ENCODE assay signal across 1 cellular context in the genomic region with DNA sequence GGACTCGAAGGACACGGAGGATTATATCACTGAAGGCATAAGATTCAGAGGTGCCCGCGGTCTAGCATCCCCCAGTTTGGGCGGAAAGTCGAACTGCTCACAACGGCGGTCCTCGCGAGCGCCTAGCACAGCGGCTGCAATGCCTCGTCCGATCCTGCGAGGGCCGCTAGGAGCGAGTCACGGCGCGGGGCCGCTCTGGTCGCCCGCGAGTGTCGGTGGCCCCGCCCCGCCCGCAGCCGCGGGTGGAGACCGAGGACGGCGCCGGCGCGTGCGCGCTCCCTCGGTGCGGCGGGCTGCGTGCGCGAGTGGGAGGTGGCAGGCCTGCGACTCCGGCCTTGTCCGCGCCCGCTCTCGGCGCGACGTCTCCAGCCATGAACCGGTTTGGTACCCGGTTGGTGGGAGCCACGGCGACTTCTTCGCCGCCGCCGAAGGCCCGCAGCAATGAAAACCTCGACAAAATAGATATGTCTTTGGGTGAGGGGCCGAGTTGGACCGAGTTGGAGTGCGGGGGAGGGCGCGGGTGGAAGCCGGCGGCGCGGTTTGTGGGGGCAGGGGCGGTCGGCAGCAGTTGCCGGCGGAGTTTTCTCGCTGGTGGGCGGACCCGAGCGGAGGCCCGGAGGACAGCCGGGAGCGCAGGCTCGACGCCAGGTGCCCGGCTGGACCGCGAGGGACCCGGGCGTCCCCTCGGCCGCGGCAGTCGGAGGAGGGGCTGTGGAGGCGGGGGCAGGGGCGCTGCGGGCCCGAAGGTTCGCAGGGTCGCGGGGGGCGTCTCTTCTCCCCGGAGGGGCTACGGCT.
A peak's percentile ranks its signal among the peaks of the same experiment; 100 is the strongest.
TF ChIP-seq lines count a peak whose summit lies in the region.

A gene with protein sequence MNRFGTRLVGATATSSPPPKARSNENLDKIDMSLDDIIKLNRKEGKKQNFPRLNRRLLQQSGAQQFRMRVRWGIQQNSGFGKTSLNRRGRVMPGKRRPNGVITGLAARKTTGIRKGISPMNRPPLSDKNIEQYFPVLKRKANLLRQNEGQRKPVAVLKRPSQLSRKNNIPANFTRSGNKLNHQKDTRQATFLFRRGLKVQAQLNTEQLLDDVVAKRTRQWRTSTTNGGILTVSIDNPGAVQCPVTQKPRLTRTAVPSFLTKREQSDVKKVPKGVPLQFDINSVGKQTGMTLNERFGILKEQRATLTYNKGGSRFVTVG (plus strand): TSS at position 283 of the 795 bp plus-strand sequence. CDS start 89 bp downstream, at position 372.

TF ChIP-seq in K562, 482 proteins besides CTCF, POLR2A, EP300 and RAD21 (continued from another document and continues in another):
- TF ChIP-seq, protein P1, sequence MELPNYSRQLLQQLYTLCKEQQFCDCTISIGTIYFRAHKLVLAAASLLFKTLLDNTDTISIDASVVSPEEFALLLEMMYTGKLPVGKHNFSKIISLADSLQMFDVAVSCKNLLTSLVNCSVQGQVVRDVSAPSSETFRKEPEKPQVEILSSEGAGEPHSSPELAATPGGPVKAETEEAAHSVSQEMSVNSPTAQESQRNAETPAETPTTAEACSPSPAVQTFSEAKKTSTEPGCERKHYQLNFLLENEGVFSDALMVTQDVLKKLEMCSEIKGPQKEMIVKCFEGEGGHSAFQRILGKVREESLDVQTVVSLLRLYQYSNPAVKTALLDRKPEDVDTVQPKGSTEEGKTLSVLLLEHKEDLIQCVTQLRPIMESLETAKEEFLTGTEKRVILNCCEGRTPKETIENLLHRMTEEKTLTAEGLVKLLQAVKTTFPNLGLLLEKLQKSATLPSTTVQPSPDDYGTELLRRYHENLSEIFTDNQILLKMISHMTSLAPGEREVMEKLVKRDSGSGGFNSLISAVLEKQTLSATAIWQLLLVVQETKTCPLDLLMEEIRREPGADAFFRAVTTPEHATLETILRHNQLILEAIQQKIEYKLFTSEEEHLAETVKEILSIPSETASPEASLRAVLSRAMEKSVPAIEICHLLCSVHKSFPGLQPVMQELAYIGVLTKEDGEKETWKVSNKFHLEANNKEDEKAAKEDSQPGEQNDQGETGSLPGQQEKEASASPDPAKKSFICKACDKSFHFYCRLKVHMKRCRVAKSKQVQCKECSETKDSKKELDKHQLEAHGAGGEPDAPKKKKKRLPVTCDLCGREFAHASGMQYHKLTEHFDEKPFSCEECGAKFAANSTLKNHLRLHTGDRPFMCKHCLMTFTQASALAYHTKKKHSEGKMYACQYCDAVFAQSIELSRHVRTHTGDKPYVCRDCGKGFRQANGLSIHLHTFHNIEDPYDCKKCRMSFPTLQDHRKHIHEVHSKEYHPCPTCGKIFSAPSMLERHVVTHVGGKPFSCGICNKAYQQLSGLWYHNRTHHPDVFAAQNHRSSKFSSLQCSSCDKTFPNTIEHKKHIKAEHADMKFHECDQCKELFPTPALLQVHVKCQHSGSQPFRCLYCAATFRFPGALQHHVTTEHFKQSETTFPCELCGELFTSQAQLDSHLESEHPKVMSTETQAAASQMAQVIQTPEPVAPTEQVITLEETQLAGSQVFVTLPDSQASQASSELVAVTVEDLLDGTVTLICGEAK (IDR thresholded peaks at IDR 0.05) = no peak
- TF ChIP-seq, protein P1 (CRISPR knock-in tag; IDR thresholded peaks at IDR 0.05) = no peak
- no peak for TF ChIP-seq NFE2L1 (tag; IDR thresholded peaks at IDR 0.05; ENCODE audit: borderline replicate concordance, low read depth)
- TF ChIP-seq BRD9 (IDR thresholded peaks at IDR 0.05; ENCODE audit: low read depth, partially characterized antibody) = peak; percentile 39
- TF ChIP-seq, protein P2, sequence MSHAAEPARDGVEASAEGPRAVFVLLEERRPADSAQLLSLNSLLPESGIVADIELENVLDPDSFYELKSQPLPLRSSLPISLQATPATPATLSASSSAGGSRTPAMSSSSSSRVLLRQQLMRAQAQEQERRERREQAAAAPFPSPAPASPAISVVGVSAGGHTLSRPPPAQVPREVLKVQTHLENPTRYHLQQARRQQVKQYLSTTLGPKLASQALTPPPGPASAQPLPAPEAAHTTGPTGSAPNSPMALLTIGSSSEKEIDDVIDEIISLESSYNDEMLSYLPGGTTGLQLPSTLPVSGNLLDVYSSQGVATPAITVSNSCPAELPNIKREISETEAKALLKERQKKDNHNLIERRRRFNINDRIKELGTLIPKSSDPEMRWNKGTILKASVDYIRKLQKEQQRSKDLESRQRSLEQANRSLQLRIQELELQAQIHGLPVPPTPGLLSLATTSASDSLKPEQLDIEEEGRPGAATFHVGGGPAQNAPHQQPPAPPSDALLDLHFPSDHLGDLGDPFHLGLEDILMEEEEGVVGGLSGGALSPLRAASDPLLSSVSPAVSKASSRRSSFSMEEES (CRISPR knock-in tag; IDR thresholded peaks at IDR 0.05) = no peak
- TF ChIP-seq SMAD3 (CRISPR knock-in tag; conservative IDR thresholded peaks at IDR 0.05) = no peak
- no peak for TF ChIP-seq NR4A1 (CRISPR knock-in tag; IDR thresholded peaks at IDR 0.05)
- TF ChIP-seq NR4A1 (tag; IDR thresholded peaks at IDR 0.05) = no peak
- TF ChIP-seq, protein P3, sequence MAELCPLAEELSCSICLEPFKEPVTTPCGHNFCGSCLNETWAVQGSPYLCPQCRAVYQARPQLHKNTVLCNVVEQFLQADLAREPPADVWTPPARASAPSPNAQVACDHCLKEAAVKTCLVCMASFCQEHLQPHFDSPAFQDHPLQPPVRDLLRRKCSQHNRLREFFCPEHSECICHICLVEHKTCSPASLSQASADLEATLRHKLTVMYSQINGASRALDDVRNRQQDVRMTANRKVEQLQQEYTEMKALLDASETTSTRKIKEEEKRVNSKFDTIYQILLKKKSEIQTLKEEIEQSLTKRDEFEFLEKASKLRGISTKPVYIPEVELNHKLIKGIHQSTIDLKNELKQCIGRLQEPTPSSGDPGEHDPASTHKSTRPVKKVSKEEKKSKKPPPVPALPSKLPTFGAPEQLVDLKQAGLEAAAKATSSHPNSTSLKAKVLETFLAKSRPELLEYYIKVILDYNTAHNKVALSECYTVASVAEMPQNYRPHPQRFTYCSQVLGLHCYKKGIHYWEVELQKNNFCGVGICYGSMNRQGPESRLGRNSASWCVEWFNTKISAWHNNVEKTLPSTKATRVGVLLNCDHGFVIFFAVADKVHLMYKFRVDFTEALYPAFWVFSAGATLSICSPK (IDR thresholded peaks at IDR 0.05; ENCODE audit: borderline replicate concordance) = no peak
- TF ChIP-seq ZNF764 (CRISPR knock-in tag; IDR thresholded peaks at IDR 0.05; ENCODE audit: low read depth) = no peak
- TF ChIP-seq, protein P4, sequence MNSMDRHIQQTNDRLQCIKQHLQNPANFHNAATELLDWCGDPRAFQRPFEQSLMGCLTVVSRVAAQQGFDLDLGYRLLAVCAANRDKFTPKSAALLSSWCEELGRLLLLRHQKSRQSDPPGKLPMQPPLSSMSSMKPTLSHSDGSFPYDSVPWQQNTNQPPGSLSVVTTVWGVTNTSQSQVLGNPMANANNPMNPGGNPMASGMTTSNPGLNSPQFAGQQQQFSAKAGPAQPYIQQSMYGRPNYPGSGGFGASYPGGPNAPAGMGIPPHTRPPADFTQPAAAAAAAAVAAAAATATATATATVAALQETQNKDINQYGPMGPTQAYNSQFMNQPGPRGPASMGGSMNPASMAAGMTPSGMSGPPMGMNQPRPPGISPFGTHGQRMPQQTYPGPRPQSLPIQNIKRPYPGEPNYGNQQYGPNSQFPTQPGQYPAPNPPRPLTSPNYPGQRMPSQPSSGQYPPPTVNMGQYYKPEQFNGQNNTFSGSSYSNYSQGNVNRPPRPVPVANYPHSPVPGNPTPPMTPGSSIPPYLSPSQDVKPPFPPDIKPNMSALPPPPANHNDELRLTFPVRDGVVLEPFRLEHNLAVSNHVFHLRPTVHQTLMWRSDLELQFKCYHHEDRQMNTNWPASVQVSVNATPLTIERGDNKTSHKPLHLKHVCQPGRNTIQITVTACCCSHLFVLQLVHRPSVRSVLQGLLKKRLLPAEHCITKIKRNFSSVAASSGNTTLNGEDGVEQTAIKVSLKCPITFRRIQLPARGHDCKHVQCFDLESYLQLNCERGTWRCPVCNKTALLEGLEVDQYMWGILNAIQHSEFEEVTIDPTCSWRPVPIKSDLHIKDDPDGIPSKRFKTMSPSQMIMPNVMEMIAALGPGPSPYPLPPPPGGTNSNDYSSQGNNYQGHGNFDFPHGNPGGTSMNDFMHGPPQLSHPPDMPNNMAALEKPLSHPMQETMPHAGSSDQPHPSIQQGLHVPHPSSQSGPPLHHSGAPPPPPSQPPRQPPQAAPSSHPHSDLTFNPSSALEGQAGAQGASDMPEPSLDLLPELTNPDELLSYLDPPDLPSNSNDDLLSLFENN (IDR thresholded peaks at IDR 0.05; ENCODE audit: low read depth in 2 of 2, low read length in 2 of 2) = no peak; a peak in 1 of 4 replicates
- TF ChIP-seq, protein P5, sequence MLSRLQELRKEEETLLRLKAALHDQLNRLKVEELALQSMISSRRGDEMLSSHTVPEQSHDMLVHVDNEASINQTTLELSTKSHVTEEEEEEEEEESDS (CRISPR knock-in tag; IDR thresholded peaks at IDR 0.05) = no peak
- peak; percentile 64 for TF ChIP-seq ZNF766 (CRISPR knock-in tag; conservative IDR thresholded peaks at IDR 0.05)
- TF ChIP-seq ZSCAN29 (IDR thresholded peaks at IDR 0.05) = peak; percentile 90
- TF ChIP-seq, protein P6, sequence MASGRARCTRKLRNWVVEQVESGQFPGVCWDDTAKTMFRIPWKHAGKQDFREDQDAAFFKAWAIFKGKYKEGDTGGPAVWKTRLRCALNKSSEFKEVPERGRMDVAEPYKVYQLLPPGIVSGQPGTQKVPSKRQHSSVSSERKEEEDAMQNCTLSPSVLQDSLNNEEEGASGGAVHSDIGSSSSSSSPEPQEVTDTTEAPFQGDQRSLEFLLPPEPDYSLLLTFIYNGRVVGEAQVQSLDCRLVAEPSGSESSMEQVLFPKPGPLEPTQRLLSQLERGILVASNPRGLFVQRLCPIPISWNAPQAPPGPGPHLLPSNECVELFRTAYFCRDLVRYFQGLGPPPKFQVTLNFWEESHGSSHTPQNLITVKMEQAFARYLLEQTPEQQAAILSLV (tag; IDR thresholded peaks at IDR 0.05) = no peak
- TF ChIP-seq NFXL1 (CRISPR knock-in tag; IDR thresholded peaks at IDR 0.05) = no peak
- TF ChIP-seq SRSF9 (IDR thresholded peaks at IDR 0.05; ENCODE audit: borderline replicate concordance, low read depth, low read length) = no peak
- TF ChIP-seq, protein P7, sequence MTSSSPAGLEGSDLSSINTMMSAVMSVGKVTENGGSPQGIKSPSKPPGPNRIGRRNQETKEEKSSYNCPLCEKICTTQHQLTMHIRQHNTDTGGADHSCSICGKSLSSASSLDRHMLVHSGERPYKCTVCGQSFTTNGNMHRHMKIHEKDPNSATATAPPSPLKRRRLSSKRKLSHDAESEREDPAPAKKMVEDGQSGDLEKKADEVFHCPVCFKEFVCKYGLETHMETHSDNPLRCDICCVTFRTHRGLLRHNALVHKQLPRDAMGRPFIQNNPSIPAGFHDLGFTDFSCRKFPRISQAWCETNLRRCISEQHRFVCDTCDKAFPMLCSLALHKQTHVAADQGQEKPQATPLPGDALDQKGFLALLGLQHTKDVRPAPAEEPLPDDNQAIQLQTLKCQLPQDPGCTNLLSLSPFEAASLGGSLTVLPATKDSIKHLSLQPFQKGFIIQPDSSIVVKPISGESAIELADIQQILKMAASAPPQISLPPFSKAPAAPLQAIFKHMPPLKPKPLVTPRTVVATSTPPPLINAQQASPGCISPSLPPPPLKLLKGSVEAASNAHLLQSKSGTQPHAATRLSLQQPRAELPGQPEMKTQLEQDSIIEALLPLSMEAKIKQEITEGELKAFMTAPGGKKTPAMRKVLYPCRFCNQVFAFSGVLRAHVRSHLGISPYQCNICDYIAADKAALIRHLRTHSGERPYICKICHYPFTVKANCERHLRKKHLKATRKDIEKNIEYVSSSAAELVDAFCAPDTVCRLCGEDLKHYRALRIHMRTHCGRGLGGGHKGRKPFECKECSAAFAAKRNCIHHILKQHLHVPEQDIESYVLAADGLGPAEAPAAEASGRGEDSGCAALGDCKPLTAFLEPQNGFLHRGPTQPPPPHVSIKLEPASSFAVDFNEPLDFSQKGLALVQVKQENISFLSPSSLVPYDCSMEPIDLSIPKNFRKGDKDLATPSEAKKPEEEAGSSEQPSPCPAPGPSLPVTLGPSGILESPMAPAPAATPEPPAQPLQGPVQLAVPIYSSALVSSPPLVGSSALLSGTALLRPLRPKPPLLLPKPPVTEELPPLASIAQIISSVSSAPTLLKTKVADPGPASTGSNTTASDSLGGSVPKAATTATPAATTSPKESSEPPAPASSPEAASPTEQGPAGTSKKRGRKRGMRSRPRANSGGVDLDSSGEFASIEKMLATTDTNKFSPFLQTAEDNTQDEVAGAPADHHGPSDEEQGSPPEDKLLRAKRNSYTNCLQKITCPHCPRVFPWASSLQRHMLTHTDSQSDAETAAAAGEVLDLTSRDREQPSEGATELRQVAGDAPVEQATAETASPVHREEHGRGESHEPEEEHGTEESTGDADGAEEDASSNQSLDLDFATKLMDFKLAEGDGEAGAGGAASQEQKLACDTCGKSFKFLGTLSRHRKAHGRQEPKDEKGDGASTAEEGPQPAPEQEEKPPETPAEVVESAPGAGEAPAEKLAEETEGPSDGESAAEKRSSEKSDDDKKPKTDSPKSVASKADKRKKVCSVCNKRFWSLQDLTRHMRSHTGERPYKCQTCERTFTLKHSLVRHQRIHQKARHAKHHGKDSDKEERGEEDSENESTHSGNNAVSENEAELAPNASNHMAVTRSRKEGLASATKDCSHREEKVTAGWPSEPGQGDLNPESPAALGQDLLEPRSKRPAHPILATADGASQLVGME (CRISPR knock-in tag; IDR thresholded peaks at IDR 0.05) = no peak
